ENCODE assay signal across 27 cellular contexts in the genomic region with DNA sequence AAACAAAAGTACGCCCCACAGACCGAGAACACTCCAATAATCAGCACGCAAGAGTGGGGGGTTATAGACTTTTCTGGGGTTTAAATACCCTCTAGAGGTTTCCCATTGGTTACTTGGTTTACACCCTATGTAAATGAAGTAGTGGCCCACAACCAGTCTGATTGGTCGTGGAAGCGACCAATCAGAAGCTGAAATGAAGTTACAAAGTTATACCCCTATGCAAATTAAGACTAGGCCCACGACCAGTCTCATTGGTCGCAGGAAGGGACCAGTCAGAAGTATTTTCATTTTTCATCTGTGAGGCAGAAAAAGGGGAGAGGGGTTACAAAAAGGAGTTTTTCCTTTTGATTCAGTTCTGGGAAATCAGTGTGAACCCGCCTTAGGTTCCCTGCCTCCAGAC.
"Had no signal": no experiment of that assay in that cellular context is flagged by ENCODE, and none has a peak within 500 bp of the region (broad histone marks: within the 10 kb centered on the region; RNA-seq: fewer than 3 reads in every experiment).

No MANE protein-coding gene starts in this region.

- ATAC-seq: activated T-helper 17 cell treated with anti-CD3 and anti-CD28 coated beads, Interleukin-2, amount 50 U/mL, for 72 hours; esophagus mucosa; left lung; natural killer cell; stimulated activated memory B cell treated with anti-CD40 and anti-IgM and Interleukin-4, amounts not matched to agents 10 μg/mL and 1 μg/mL and 100 μg/mL, for 72 hours had no signal

- H3K4me2 ChIP-seq: smooth muscle cell had no signal

- H3K4me3 Mint-ChIP-seq: activated naive CD8-positive, alpha-beta T cell; activated T-cell treated with anti-CD3 and anti-CD28 coated beads, Interleukin-2, amount 50 U/mL, for 24 hours; activated T-helper 17 cell treated with anti-CD3 and anti-CD28 coated beads, Interleukin-2, amount 50 U/mL, for 72 hours; mesothelial cell of epicardium; natural killer cell; stimulated activated memory B cell treated with anti-CD40 and anti-IgM and Interleukin-4, amounts not matched to agents 10 μg/mL and 1 μg/mL and 100 μg/mL, for 72 hours had no signal

- H3K27ac ChIP-seq: adrenal gland, ascending aorta, left lung, sigmoid colon, vagina, VCaP had no signal

- DNase-seq: activated CD4-positive, alpha-beta T cell treated with anti-CD3 and anti-CD28 coated beads, Interleukin-2, amount 50 U/mL, for 1 hour; activated CD4-positive, CD25-positive, alpha-beta regulatory T cell treated with anti-CD3 and anti-CD28 coated beads, Interleukin-2, amount 50 U/mL, for 72 hours; activated CD8-positive, alpha-beta memory T cell treated with anti-CD3 and anti-CD28 coated beads, Interleukin-2, amount 50 U/mL, for 4 hours; activated naive CD4-positive, alpha-beta T cell; activated T-cell treated with anti-CD3 and anti-CD28 coated beads, Interleukin-2, amount 50 U/mL, for 24 hours; adrenal gland; central memory CD4-positive, alpha-beta T cell; dermis blood vessel endothelial cell; effector memory CD4-positive, alpha-beta T cell; foreskin melanocyte; kidney glomerular epithelial cell; natural killer cell; sigmoid colon; stimulated activated CD4-positive, alpha-beta T cell treated with anti-CD3 and anti-CD28 coated beads, Interleukin-15, amount 100 ng/mL, for 24 hours; trophoblast cell had no signal

- H3K27me3 Mint-ChIP-seq: activated naive CD8-positive, alpha-beta T cell; activated T-cell treated with anti-CD3 and anti-CD28 coated beads, Interleukin-2, amount 50 U/mL, for 24 hours; activated T-helper 17 cell treated with anti-CD3 and anti-CD28 coated beads, Interleukin-2, amount 50 U/mL, for 72 hours; progenitor cell of endocrine pancreas; stimulated activated memory B cell treated with anti-CD40 and anti-IgM and Interleukin-4, amounts not matched to agents 10 μg/mL and 1 μg/mL and 100 μg/mL, for 72 hours had no signal

- H3K4me1 ChIP-seq: adrenal gland, ascending aorta, sigmoid colon, vagina had no signal

- H3K9me3 Mint-ChIP-seq: activated T-cell treated with anti-CD3 and anti-CD28 coated beads, Interleukin-2, amount 50 U/mL, for 24 hours; activated T-helper 17 cell treated with anti-CD3 and anti-CD28 coated beads, Interleukin-2, amount 50 U/mL, for 72 hours; mesothelial cell of epicardium; natural killer cell; stimulated activated memory B cell treated with anti-CD40 and anti-IgM and Interleukin-4, amounts not matched to agents 10 μg/mL and 1 μg/mL and 100 μg/mL, for 72 hours had no signal

- H3K27ac Mint-ChIP-seq: activated naive CD8-positive, alpha-beta T cell; activated T-cell treated with anti-CD3 and anti-CD28 coated beads, Interleukin-2, amount 50 U/mL, for 24 hours; activated T-helper 17 cell treated with anti-CD3 and anti-CD28 coated beads, Interleukin-2, amount 50 U/mL, for 72 hours; mesothelial cell of epicardium; natural killer cell; progenitor cell of endocrine pancreas; stimulated activated memory B cell treated with anti-CD40 and anti-IgM and Interleukin-4, amounts not matched to agents 10 μg/mL and 1 μg/mL and 100 μg/mL, for 72 hours had no signal

- H3K36me3 ChIP-seq: adrenal gland, ascending aorta, left lung, sigmoid colon, vagina had no signal

- H3K4me3 ChIP-seq: adrenal gland, ascending aorta, left lung, lung, sigmoid colon, smooth muscle cell, vagina had no signal

- H3K4me1 Mint-ChIP-seq: mesothelial cell of epicardium had no signal

- H3K9me3 ChIP-seq: adrenal gland, ascending aorta, left lung, sigmoid colon, vagina had no signal

- H3K27me3 ChIP-seq: adrenal gland, ascending aorta, left lung, sigmoid colon, vagina had no signal

- H3K36me3 Mint-ChIP-seq: activated naive CD8-positive, alpha-beta T cell; mesothelial cell of epicardium; natural killer cell; stimulated activated memory B cell treated with anti-CD40 and anti-IgM and Interleukin-4, amounts not matched to agents 10 μg/mL and 1 μg/mL and 100 μg/mL, for 72 hours had no signal
